In the genomic region with DNA sequence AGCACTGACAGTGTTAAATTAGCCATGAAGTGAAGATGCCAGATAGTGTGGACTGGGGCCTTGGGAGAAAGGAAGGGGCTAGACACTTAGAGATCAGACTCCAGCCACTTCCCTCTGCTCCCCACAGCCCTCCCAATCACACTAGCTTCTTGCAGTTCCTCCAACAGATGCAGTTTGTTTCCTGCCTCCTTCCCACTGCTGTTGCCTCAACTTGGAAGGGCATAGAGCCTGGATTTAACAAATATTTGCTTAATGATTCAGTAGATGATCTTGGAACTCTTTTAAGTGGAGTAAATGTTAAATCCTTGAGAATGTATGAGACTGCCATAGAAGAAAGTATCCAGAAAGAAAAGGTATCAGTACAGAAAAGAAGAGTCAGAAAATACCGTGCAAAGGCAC, we compare ENCODE assay signal across 8 cellular contexts. TPM values are rescaled to one million over a fixed set of nuclear protein-coding genes. Genes with fewer than 3 reads are reported as not detected.
DNase-seq lines count a peak whose midpoint lies in the region; ATAC-seq and TF ChIP-seq lines count a peak whose summit lies in the region.

No MANE protein-coding gene starts in this region.

- in situ Hi-C loops in GM23248 (cut with MboI): no loop called here

- H3K4me3 Mint-ChIP-seq in T-cell: peak overlapping the region; percentile 94 to 100 (median 98)

- peak overlapping the region; percentile 65 for H2AFZ ChIP-seq in GM23248

- peaks cover 38 to 41% (median 39%) of the 10 kb centered on the region in 3 donors for H3K4me1 Mint-ChIP-seq in T-cell

- no peaks in the 10 kb centered on the region for H3K9me2 ChIP-seq in GM23248 (ENCODE audit: insufficient read depth)

- 0% methylated on average over 1 of the region's 1 CpG for WGBS in GM23248 (ENCODE audit: low coverage in 1 of 2, low lambda C conversion rate in 2 of 2, missing lambda C conversion rate in 2 of 2), 2 experiments
- 13 to 52% methylated on average over 1 of the region's 1 CpG for WGBS in sigmoid colon, 2 donors

- H3F3A ChIP-seq in GM23248 (ENCODE audit: insufficient read depth): peaks cover 22% of the 10 kb centered on the region

- CTCF ChIA-PET in T-cell (lab: Charles Lee): interaction anchor here in 1 of 2 donors (0.6 to 1.7 kb wide), 2 partner anchors 54 to 97 kb away, joined by 3 to 10 read pairs; no protein-coding TSS in a partner anchor

- H3K4me3 ChIP-seq in GM23248 (peak overlapping the region; percentile 91), foreskin fibroblast (ENCODE audit: low read depth in 1 of 2, low read length in 2 of 2) (peak overlapping the region; percentile 65 to 73), sigmoid colon (peak overlapping the region in 1 of 4 donors; percentile 99)

- H3K36me3 Mint-ChIP-seq in T-cell: peaks cover 14% of the 10 kb centered on the region

- no peaks in the 10 kb centered on the region for H3K27me3 Mint-ChIP-seq in T-cell

- peaks cover 35% of the 10 kb centered on the region for H3K79me2 ChIP-seq in GM23248 (ENCODE audit: insufficient read depth)

- POLR2A ChIA-PET in T-cell (lab: Charles Lee): interaction anchor here in 1 of 2 donors (0.7 to 1.6 kb wide), 2 partner anchors 48 to 54 kb away, joined by 3 to 11 read pairs; a partner anchor contains a TSS

- H3K4me2 ChIP-seq in GM23248 (ENCODE audit: unreplicated experiment): peak overlapping the region; percentile 89

- DNase-seq in GM23248 (peak; percentile 85), T-cell (no peak), foreskin fibroblast (peak; percentile 80 to 91), sigmoid colon (no peak), activated gamma-delta T cell (lab: John Stamatoyannopoulos, UW) (no peak)

- TF ChIP-seq POLR2A in sigmoid colon (IDR thresholded peaks at IDR 0.05): no peak

- H3K36me3 ChIP-seq in GM23248 (ENCODE audit: low read depth) (peaks cover 18% of the 10 kb centered on the region), sigmoid colon (peaks cover 0 to 19% (median 6%) of the 10 kb centered on the region in 4 donors)

- no peak for TF ChIP-seq EP300 in sigmoid colon (IDR thresholded peaks at IDR 0.05)

- no peaks in the 10 kb centered on the region for H3K9me3 Mint-ChIP-seq in T-cell

- H3K9me3 ChIP-seq in GM23248 (ENCODE audit: low read depth) (no peaks in the 10 kb centered on the region), sigmoid colon (no peaks in the 10 kb centered on the region)

- H3K4me1 ChIP-seq in GM23248 (ENCODE audit: insufficient read depth) (peaks cover 39% of the 10 kb centered on the region), sigmoid colon (peaks cover 0 to 37% (median 34%) of the 10 kb centered on the region in 4 donors)

- H3K27ac ChIP-seq in GM23248 (peak overlapping the region; percentile 95), sigmoid colon (peak overlapping the region; percentile 99 to 100 (median 100))

- peak overlapping the region; percentile 90 for H3K9ac ChIP-seq in GM23248

- H3K27ac Mint-ChIP-seq in T-cell: peak overlapping the region; percentile 93 to 99

- ATAC-seq in T-cell (replicated peaks in 1 of 4) (no peak), GM21825 (IDR thresholded peaks at IDR 0.05; ENCODE audit: unreplicated experiment) (no peak), HG03280 (IDR thresholded peaks at IDR 0.05; ENCODE audit: unreplicated experiment) (no peak), GM18867 (IDR thresholded peaks at IDR 0.05; ENCODE audit: unreplicated experiment) (no peak)

- H3K27me3 ChIP-seq in GM23248 (replicated peaks; ENCODE audit: insufficient read depth) (no peaks in the 10 kb centered on the region), sigmoid colon (no peaks in the 10 kb centered on the region)

- intact Hi-C loops in sigmoid colon (cut with DNase I): loop anchor here (5.0 kb wide), 2 partner anchors 262 to 283 kb away; a partner anchor contains a TSS

- no peak for TF ChIP-seq CTCF in foreskin fibroblast (IDR thresholded peaks at IDR 0.05; ENCODE audit: low read depth, low read length)
- TF ChIP-seq CTCF in sigmoid colon (IDR thresholded peaks at IDR 0.05): no peak

- peaks cover 17% of the 10 kb centered on the region for H4K20me1 ChIP-seq in GM23248 (ENCODE audit: insufficient read depth)

RNA-seq across cellular contexts. Expression of a gene that starts 1.5 kb away (rescaled TPM):
- total RNA-seq in GM23248 (2014; rRNA removed; shearing (Covaris generic)): 415 and 596 TPM in 2 replicates
- 365 and 366 TPM in 2 replicates for polyA plus RNA-seq in GM23248 (2016; fragmentation: Nextera tagmentation; extraction: Ambion mirVana)
- total RNA-seq in T-cell: 100 to 1,000 TPM; 132 to 258 (median 139) TPM
- 100 to 1,000 TPM in 2 of 4 donors, 10 to 100 TPM in 2; 77.9 to 119 (median 100) TPM for total RNA-seq in sigmoid colon
- polyA plus RNA-seq in sigmoid colon: 100 to 1,000 TPM in 2 of 3 donors, 10 to 100 TPM in 1; 82.9 to 158 (median 111) TPM

RNA-seq across cellular contexts. Expression of a gene that starts 54.2 kb away (rescaled TPM):
- total RNA-seq in GM23248 (2014; rRNA removed; shearing (Covaris generic)): 32.4 and 52.7 TPM in 2 replicates
- 30.0 and 33.5 TPM in 2 replicates for polyA plus RNA-seq in GM23248 (2016; fragmentation: Nextera tagmentation; extraction: Ambion mirVana)
- total RNA-seq in T-cell: 1,000 to 10,000 TPM in 2 of 5 donors, 100 to 1,000 TPM in 3; 357 to 1,046 (median 384) TPM
- 100 to 1,000 TPM; 150 to 229 (median 195) TPM for total RNA-seq in sigmoid colon
- polyA plus RNA-seq in sigmoid colon: 10 to 100 TPM; 44.4 to 87.1 (median 76.1) TPM

Comparison
In these comparisons a context has a peak if more than half of its experiments do, and no peak if none do; other contexts are left out.
1. DNase-seq: peak in GM23248 (single experiment) and foreskin fibroblast (2 of 2); none in T-cell (0 of 34), sigmoid colon (single experiment) and activated gamma-delta T cell (single experiment).